Comparison of ENCODE assay signal across 2 cellular contexts in genomic region chr12:57514246-57514645, GRCh38. TPM values are rescaled to one million over a fixed set of nuclear protein-coding genes. Genes with fewer than 3 reads are reported as not detected.
"Had no signal": no experiment of that assay in that cellular context is flagged by ENCODE, and none has a peak within 500 bp of the region (broad histone marks: within the 10 kb centered on the region; RNA-seq: fewer than 3 reads in every experiment).

No MANE protein-coding gene starts in this region.

RNA-seq across cellular contexts. Expression of gene ARHGAP9, which starts 34.6 kb away (rescaled TPM):
- total RNA-seq: NCI-H460, PC-9 had no signal
